ENCODE assay signal across 13 cellular contexts in the genomic region with DNA sequence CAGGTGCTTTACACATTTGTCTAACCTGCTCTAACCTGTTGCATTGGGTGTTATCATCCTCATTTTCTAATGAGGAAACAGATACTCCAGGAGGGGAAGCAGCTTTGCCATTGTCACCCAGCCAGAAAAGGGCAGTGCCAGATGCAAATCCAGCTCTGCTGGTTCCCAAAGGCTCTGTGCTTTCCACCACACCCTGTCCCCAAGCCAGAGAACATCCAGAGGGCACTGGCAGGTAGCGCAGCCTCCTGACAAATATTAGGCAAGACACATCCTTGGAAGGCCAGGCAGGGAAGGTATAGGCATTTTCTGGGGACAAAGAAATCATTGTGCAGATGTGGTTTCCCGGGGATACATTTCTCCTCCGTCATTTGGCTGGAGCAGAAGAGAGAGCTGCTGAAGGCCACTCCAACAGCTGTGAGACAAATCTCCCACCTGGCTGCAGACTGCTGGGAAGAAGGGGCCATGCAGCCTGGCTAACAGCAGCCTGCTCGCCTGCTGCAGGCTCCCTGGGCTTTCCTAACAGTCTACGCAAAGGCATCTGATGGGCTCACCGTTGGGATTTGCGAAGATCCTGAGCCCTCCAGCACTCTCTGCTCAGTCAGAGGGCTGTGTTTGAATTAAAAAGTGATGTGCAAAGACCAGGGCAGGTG.
"Had no signal": no experiment of that assay in that cellular context is flagged by ENCODE, and none has a peak within 500 bp of the region (broad histone marks: within the 10 kb centered on the region; RNA-seq: fewer than 3 reads in every experiment).

No MANE protein-coding gene starts in this region.

- H3K27ac ChIP-seq: adrenal gland, esophagus muscularis mucosa, ovary, stomach, uterus, WERI-Rb-1 had no signal

- H3K4me1 ChIP-seq: uterus had no signal

- H3K9me3 ChIP-seq: adrenal gland, esophagus muscularis mucosa, ovary, stomach, uterus had no signal

- H3K4me3 ChIP-seq: adrenal gland, esophagus muscularis mucosa, ovary, stomach, uterus had no signal

- DNase-seq: activated CD4-positive, alpha-beta T cell treated with anti-CD3 and anti-CD28 coated beads for 36 hours; activated naive CD4-positive, alpha-beta T cell treated with anti-CD3 and anti-CD28 coated beads, Interleukin-2, amount 10 ng/mL, durations not matched to agents 7 days and 5 days; adrenal gland; effector memory CD8-positive, alpha-beta T cell; foreskin fibroblast; glutamatergic neuron; left colon; stomach; T-cell; uterus; WERI-Rb-1 had no signal

- H3K27me3 ChIP-seq: adrenal gland, esophagus muscularis mucosa, ovary, stomach, uterus had no signal

- H3K36me3 ChIP-seq: adrenal gland, ovary, uterus had no signal
